In genomic region chr3:58998476-58999117, GRCh38 we compare ENCODE assay signal across 10 cellular contexts. TPM values are rescaled to one million over a fixed set of nuclear protein-coding genes. Genes with fewer than 3 reads are reported as not detected.
DNase-seq lines count a peak whose midpoint lies in the region; ATAC-seq and TF ChIP-seq lines count a peak whose summit lies in the region.
"Had no signal": no experiment of that assay in that cellular context is flagged by ENCODE, and none has a peak within 500 bp of the region (broad histone marks: within the 10 kb centered on the region; RNA-seq: fewer than 3 reads in every experiment).

No MANE protein-coding gene starts in this region.

- H3K27ac ChIP-seq in ascending aorta (no peak overlapping the region), colonic mucosa (no peak overlapping the region)

- H3K27me3 ChIP-seq in ascending aorta, result no peaks in the 10 kb centered on the region
- H3K27me3 ChIP-seq in colonic mucosa, result no peaks in the 10 kb centered on the region

- in situ Hi-C loops in SK-MEL-5 (cut with HindIII; ENCODE audit: low pct_unique_long_range_greater_than_20kb, low sequenced_read_pairs), result no loop called here

- no peak for ATAC-seq in GM21390 (IDR thresholded peaks at IDR 0.05; ENCODE audit: unreplicated experiment)

- H3K4me3 ChIP-seq in foreskin fibroblast (ENCODE audit: low read depth in 1 of 2, low read length in 2 of 2) (no peak overlapping the region), ascending aorta (no peak overlapping the region), colonic mucosa (no peak overlapping the region)

- intact Hi-C loops in ascending aorta (cut with DNase I), result no loop called here
- intact Hi-C loops in colonic mucosa (cut with DNase I), result no loop called here

- no peak for TF ChIP-seq CTCF in foreskin fibroblast (IDR thresholded peaks at IDR 0.05; ENCODE audit: low read depth, low read length)
- no peak for TF ChIP-seq CTCF in ascending aorta (IDR thresholded peaks at IDR 0.05)
- TF ChIP-seq CTCF in colonic mucosa (IDR thresholded peaks at IDR 0.05), result no peak

- H3K9ac ChIP-seq in colonic mucosa (ENCODE audit: low read depth in 2 of 2, low read length in 2 of 2), result no peak overlapping the region

- peak; percentile 11 for DNase-seq in stimulated activated naive CD4-positive, alpha-beta T cell treated with Interleukin-2 at 50 U/mL for 16 hours (lab: John Stamatoyannopoulos, UW)
- DNase-seq in stimulated activated naive CD4-positive, alpha-beta T cell (lab: John Stamatoyannopoulos, UW), result no peak
- DNase-seq in SK-MEL-5 (ENCODE audit: low read depth, low spot score) (peak; percentile 64), foreskin fibroblast (peak; percentile 96 to 97), ascending aorta (ENCODE audit: low spot score in 2 of 2) (no peak), colonic mucosa (no peak), retina (no peak)
- DNase-seq: GF-D8, occipital lobe had no signal

- H3K36me3 ChIP-seq in ascending aorta (no peaks in the 10 kb centered on the region), colonic mucosa (no peaks in the 10 kb centered on the region)

- H3K4me1 ChIP-seq in ascending aorta (no peaks in the 10 kb centered on the region), colonic mucosa (no peaks in the 10 kb centered on the region)

- H3K9me3 ChIP-seq in ascending aorta (no peaks in the 10 kb centered on the region), colonic mucosa (no peaks in the 10 kb centered on the region)

RNA-seq across cellular contexts. Expression of gene CFAP20DC, which starts 51.2 kb away (rescaled TPM):
- total RNA-seq in SK-MEL-5 (2014; rRNA removed; shearing (Covaris generic)), result 5.5 and 5.7 TPM in 2 replicates
- polyA plus RNA-seq in SK-MEL-5 (2015; cell fraction: cytosol; rRNA removed), result 3.4 TPM in 2 replicates
- 3.3 and 3.9 TPM in 2 replicates for polyA plus RNA-seq in SK-MEL-5 (2015; cell fraction: nucleus; rRNA removed)
- not detected for total RNA-seq in ascending aorta
- total RNA-seq in colonic mucosa, result 1 to 10 TPM; 1.7 to 1.8 TPM

Comparison
In these comparisons a context has a peak if more than half of its experiments do, and no peak if none do; other contexts are left out.
1. DNase-seq: peak in stimulated activated naive CD4-positive, alpha-beta T cell treated with Interleukin-2 at 50 U/mL for 16 hours (single experiment), SK-MEL-5 (single experiment) and foreskin fibroblast (2 of 2); none in stimulated activated naive CD4-positive, alpha-beta T cell (0 of 6), ascending aorta (0 of 2), colonic mucosa (single experiment) and retina (single experiment).